ENCODE assay signal across 19 cellular contexts in the genomic region with DNA sequence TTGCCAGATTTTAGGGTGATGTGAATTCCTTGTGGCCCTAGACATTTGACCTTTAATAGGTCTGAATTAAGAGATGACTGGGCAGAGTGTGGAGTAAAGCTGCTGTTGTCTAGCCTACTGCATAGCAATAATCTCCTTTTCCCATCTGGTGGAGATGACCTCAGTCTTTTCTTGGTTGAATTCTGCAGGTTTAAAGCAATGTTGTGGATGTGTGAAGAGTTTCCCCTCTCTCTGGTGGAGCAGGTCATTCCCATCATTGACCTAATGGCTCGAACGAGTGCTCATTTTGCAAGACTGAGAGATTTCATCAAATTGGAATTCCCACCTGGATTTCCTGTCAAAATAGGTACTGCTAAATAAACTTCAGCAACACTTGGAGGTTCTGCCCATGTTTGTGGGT.
"Had no signal": no experiment of that assay in that cellular context is flagged by ENCODE, and none has a peak within 500 bp of the region (broad histone marks: within the 10 kb centered on the region; RNA-seq: fewer than 3 reads in every experiment).

No MANE protein-coding gene starts in this region.

- H3K9me3 Mint-ChIP-seq: naive thymus-derived CD4-positive, alpha-beta T cell; nephron progenitor cell; stimulated activated memory B cell treated with anti-CD40 and anti-IgM and Interleukin-4, amounts not matched to agents 10 μg/mL and 1 μg/mL and 100 μg/mL, for 72 hours; type B pancreatic cell had no signal

- H3K4me3 ChIP-seq: dorsolateral prefrontal cortex, heart right ventricle, spleen had no signal

- H3K27me3 Mint-ChIP-seq: naive thymus-derived CD4-positive, alpha-beta T cell; stimulated activated memory B cell treated with anti-CD40 and anti-IgM and Interleukin-4, amounts not matched to agents 10 μg/mL and 1 μg/mL and 100 μg/mL, for 72 hours; type B pancreatic cell had no signal

- H3K9me3 ChIP-seq: heart right ventricle, spleen had no signal

- H3K27ac Mint-ChIP-seq: nephron progenitor cell; stimulated activated memory B cell treated with anti-CD40 and anti-IgM and Interleukin-4, amounts not matched to agents 10 μg/mL and 1 μg/mL and 100 μg/mL, for 72 hours; type B pancreatic cell had no signal

- H3K27ac ChIP-seq: heart right ventricle, neutrophil, spleen had no signal

- ATAC-seq: esophagus mucosa; heart right ventricle; left lobe of liver; naive thymus-derived CD4-positive, alpha-beta T cell; sciatic nerve; stimulated activated memory B cell treated with anti-CD40 and anti-IgM and Interleukin-4, amounts not matched to agents 10 μg/mL and 1 μg/mL and 100 μg/mL, for 72 hours had no signal

- H3K4me3 Mint-ChIP-seq: naive thymus-derived CD4-positive, alpha-beta T cell; nephron progenitor cell; stimulated activated memory B cell treated with anti-CD40 and anti-IgM and Interleukin-4, amounts not matched to agents 10 μg/mL and 1 μg/mL and 100 μg/mL, for 72 hours; type B pancreatic cell had no signal

- DNase-seq: cortex of kidney; dorsolateral prefrontal cortex; effector CD8-positive, alpha-beta T cell; heart right ventricle; hypothalamus; islet precursor cell; mammary epithelial cell; naive thymus-derived CD4-positive, alpha-beta T cell; nephron progenitor cell; spleen; stimulated activated CD4-positive, alpha-beta T cell treated with anti-CD3 and anti-CD28 coated beads, Interleukin-15, amount 100 ng/mL, for 24 hours; stimulated activated CD4-positive, alpha-beta T cell treated with anti-CD3 and anti-CD28 coated beads, Interleukin-1b, Interleukin-23, amount 100 ng/mL, for 48 hours; stimulated activated CD4-positive, alpha-beta T cell treated with anti-CD3 and anti-CD28 coated beads, Interleukin-4, amount 100 ng/mL, for 24 hours had no signal

- H3K4me1 Mint-ChIP-seq: stimulated activated memory B cell treated with anti-CD40 and anti-IgM and Interleukin-4, amounts not matched to agents 10 μg/mL and 1 μg/mL and 100 μg/mL, for 72 hours had no signal

- H3K27me3 ChIP-seq: dorsolateral prefrontal cortex, heart right ventricle, neutrophil, spleen had no signal
